In the genomic region with DNA sequence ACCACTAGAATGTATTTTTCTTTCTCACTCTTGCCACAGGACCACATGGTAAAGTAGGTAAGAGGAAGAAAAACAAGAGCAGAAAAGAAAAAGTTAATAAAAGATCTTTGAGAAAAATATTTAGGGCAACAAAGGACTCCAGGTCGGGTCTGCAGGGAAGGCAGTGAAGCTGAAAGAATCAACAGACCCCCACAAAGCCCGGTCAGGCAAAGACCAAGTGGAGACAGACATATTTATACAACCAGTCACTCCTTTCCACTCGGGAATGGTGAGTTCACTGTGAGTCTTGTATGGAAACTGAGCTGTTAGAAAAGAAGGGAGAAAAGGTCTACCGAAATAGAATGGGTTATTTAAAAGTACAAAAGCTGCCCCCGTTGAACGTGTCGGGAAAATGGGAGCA, we compare ENCODE assay signal across 26 cellular contexts. TPM values are rescaled to one million over a fixed set of nuclear protein-coding genes. Genes with fewer than 3 reads are reported as not detected.
A peak's percentile ranks its signal among the peaks of the same experiment; 100 is the strongest.
DNase-seq lines count a peak whose midpoint lies in the region; ATAC-seq and TF ChIP-seq lines count a peak whose summit lies in the region.
"Had no signal": no experiment of that assay in that cellular context is flagged by ENCODE, and none has a peak within 500 bp of the region (broad histone marks: within the 10 kb centered on the region; RNA-seq: fewer than 3 reads in every experiment).

No MANE protein-coding gene starts in this region.

- no peak for DNase-seq in T-helper 2 cell treated with Interferon-gamma antibody and Interleukin-4, amounts not matched to agents 5 μg/mL and 100 μg/mL, for 36 hours (ENCODE audit: low spot score)
- no peak for DNase-seq in T-helper 2 cell
- no peak for DNase-seq in CD8-positive, alpha-beta T cell
- DNase-seq in immature natural killer cell = no peak
- DNase-seq in neural crest cell (ENCODE audit: low read depth, low spot score) = no peak
- no peak for DNase-seq in posterior cingulate gyrus
- DNase-seq: 8988T; activated CD8-positive, alpha-beta memory T cell treated with anti-CD3 and anti-CD28 coated beads for 24 hours; adrenal gland; COR-L47; DND-41; GM23248; HFFc6; KG1; left cardiac atrium; NCI-H2171; NCI-H526 treated with DMSO at 0.1 percent for 48 hours; small intestine; stimulated activated CD4-positive, alpha-beta T cell treated with anti-CD3 and anti-CD28 coated beads, Interleukin-2, amount 100 ng/mL, for 24 hours; thyroid gland had no signal

- CTCF ChIA-PET in CD8-positive, alpha-beta T cell (lab: Charles Lee) = interaction anchor here (1.2 kb wide), 1 partner anchor 12 kb away, joined by 5 read pairs; no protein-coding TSS in a partner anchor

- ATAC-seq in CD8-positive, alpha-beta T cell = no peak
- ATAC-seq in GM21528 (IDR thresholded peaks at IDR 0.05; ENCODE audit: low FRiP score, unreplicated experiment) (no peak), SK-N-SH treated with all-trans-retinoic acid at 6 μM for 48 hours (no peak)
- ATAC-seq: left cardiac atrium; stimulated activated memory B cell treated with anti-CD40 and anti-IgM and Interleukin-4, amounts not matched to agents 10 μg/mL and 1 μg/mL and 100 μg/mL, for 72 hours; WTC11 had no signal

- peaks cover 9% of the 10 kb centered on the region for H3K9me3 Mint-ChIP-seq in T-helper 2 cell treated with Interferon-gamma antibody and Interleukin-4, amounts not matched to agents 5 μg/mL and 100 μg/mL, for 36 hours
- peaks cover 5% of the 10 kb centered on the region for H3K9me3 Mint-ChIP-seq in CD8-positive, alpha-beta T cell
- H3K9me3 Mint-ChIP-seq in immature natural killer cell = no peaks in the 10 kb centered on the region
- H3K9me3 Mint-ChIP-seq in neural crest cell = no peaks in the 10 kb centered on the region
- H3K9me3 Mint-ChIP-seq: HFFc6 had no signal

- H3K36me3 Mint-ChIP-seq in T-helper 2 cell treated with Interferon-gamma antibody and Interleukin-4, amounts not matched to agents 5 μg/mL and 100 μg/mL, for 36 hours (ENCODE audit: low read depth) = peaks cover 63% of the 10 kb centered on the region
- peaks cover 51% of the 10 kb centered on the region for H3K36me3 Mint-ChIP-seq in CD8-positive, alpha-beta T cell
- H3K36me3 Mint-ChIP-seq in immature natural killer cell (peaks cover 6 to 15% (median 11%) of the 10 kb centered on the region in 3 donors), neural crest cell (ENCODE audit: low read depth) (peaks cover 9% of the 10 kb centered on the region)

- H3K4me3 Mint-ChIP-seq in T-helper 2 cell treated with Interferon-gamma antibody and Interleukin-4, amounts not matched to agents 5 μg/mL and 100 μg/mL, for 36 hours = no peak overlapping the region
- H3K4me3 Mint-ChIP-seq in CD8-positive, alpha-beta T cell = no peak overlapping the region
- H3K4me3 Mint-ChIP-seq in immature natural killer cell (no peak overlapping the region), neural crest cell (peak overlapping the region; percentile 17)
- H3K4me3 Mint-ChIP-seq: dendritic cell treated with granulocyte-macrophage colony-stimulating factor and Interleukin-4, amounts not matched to agents 40 ng/mL and 50 ng/mL, for 4 days; HFFc6; stimulated activated memory B cell treated with anti-CD40 and anti-IgM and Interleukin-4, amounts not matched to agents 10 μg/mL and 1 μg/mL and 100 μg/mL, for 72 hours; WTC11 had no signal

- no peaks in the 10 kb centered on the region for H3K9me3 ChIP-seq in CD8-positive, alpha-beta T cell (ENCODE audit: low read length)
- H3K9me3 ChIP-seq: adrenal gland, SJSA1, thyroid gland had no signal

- H3K4me1 Mint-ChIP-seq in T-helper 2 cell treated with Interferon-gamma antibody and Interleukin-4, amounts not matched to agents 5 μg/mL and 100 μg/mL, for 36 hours (ENCODE audit: low read depth) = peaks cover 34% of the 10 kb centered on the region
- H3K4me1 Mint-ChIP-seq in CD8-positive, alpha-beta T cell (ENCODE audit: low read depth) = peaks cover 32% of the 10 kb centered on the region
- H3K4me1 Mint-ChIP-seq in immature natural killer cell (peaks cover 43 to 60% of the 10 kb centered on the region in 2 donors), neural crest cell (peaks cover 17% of the 10 kb centered on the region)
- H3K4me1 Mint-ChIP-seq: WTC11 had no signal

- H3K36me3 ChIP-seq in CD8-positive, alpha-beta T cell (ENCODE audit: insufficient read depth, low read length) = no peaks in the 10 kb centered on the region
- H3K36me3 ChIP-seq: adrenal gland, SJSA1, thyroid gland had no signal

- no peaks in the 10 kb centered on the region for H3K27me3 ChIP-seq in CD8-positive, alpha-beta T cell (ENCODE audit: insufficient read depth, low read length)
- H3K27me3 ChIP-seq: adrenal gland, SJSA1, thyroid gland had no signal

- no peak overlapping the region for H3K4me3 ChIP-seq in CD8-positive, alpha-beta T cell (ENCODE audit: low read depth, low read length)
- H3K4me3 ChIP-seq: adrenal gland, GM23248, SJSA1, thyroid gland had no signal

- POLR2A ChIA-PET in CD8-positive, alpha-beta T cell (lab: Charles Lee) = interaction anchor here (0.7 to 1.3 kb wide), 2 partner anchors 91 to 440 kb away, joined by 3 to 4 read pairs; no protein-coding TSS in a partner anchor

- H3K27me3 Mint-ChIP-seq in T-helper 2 cell treated with Interferon-gamma antibody and Interleukin-4, amounts not matched to agents 5 μg/mL and 100 μg/mL, for 36 hours (ENCODE audit: low read depth) = no peaks in the 10 kb centered on the region
- H3K27me3 Mint-ChIP-seq in CD8-positive, alpha-beta T cell (ENCODE audit: low read depth) = no peaks in the 10 kb centered on the region
- H3K27me3 Mint-ChIP-seq in immature natural killer cell (ENCODE audit: low read depth in 3 of 3) = peaks cover 0 to 4% (median 0%) of the 10 kb centered on the region in 3 donors
- no peaks in the 10 kb centered on the region for H3K27me3 Mint-ChIP-seq in neural crest cell (ENCODE audit: low read depth)
- H3K27me3 Mint-ChIP-seq: dendritic cell treated with granulocyte-macrophage colony-stimulating factor and Interleukin-4, amounts not matched to agents 40 ng/mL and 50 ng/mL, for 4 days; stimulated activated memory B cell treated with anti-CD40 and anti-IgM and Interleukin-4, amounts not matched to agents 10 μg/mL and 1 μg/mL and 100 μg/mL, for 72 hours had no signal

- peaks cover 23% of the 10 kb centered on the region for H3K4me1 ChIP-seq in CD8-positive, alpha-beta T cell (ENCODE audit: insufficient read depth, low read length)
- H3K4me1 ChIP-seq: adrenal gland, SJSA1 had no signal

- H3K27ac ChIP-seq in CD8-positive, alpha-beta T cell (ENCODE audit: low read depth, low read length) = no peak overlapping the region
- H3K27ac ChIP-seq: adrenal gland, GM23248, SJSA1, thyroid gland had no signal

- peak overlapping the region; percentile 85 for H3K27ac Mint-ChIP-seq in T-helper 2 cell treated with Interferon-gamma antibody and Interleukin-4, amounts not matched to agents 5 μg/mL and 100 μg/mL, for 36 hours
- H3K27ac Mint-ChIP-seq in CD8-positive, alpha-beta T cell = peak overlapping the region; percentile 99
- H3K27ac Mint-ChIP-seq in immature natural killer cell = peak overlapping the region in 5 of 6 donors; percentile 68 to 90 (median 80)
- no peak overlapping the region for H3K27ac Mint-ChIP-seq in neural crest cell (ENCODE audit: unreplicated experiment)
- H3K27ac Mint-ChIP-seq: dendritic cell treated with granulocyte-macrophage colony-stimulating factor and Interleukin-4, amounts not matched to agents 40 ng/mL and 50 ng/mL, for 4 days; HFFc6; WTC11 had no signal

- TF ChIP-seq CTCF in CD8-positive, alpha-beta T cell (IDR thresholded peaks at IDR 0.05) = no peak
- TF ChIP-seq CTCF in neural crest cell (conservative IDR thresholded peaks at IDR 0.05) = no peak

- intact Hi-C loops in CD8-positive, alpha-beta T cell (cut with DNase I, micrococcal nuclease) = loop anchor here in 1 of 2 experiments (10.0 kb wide), 1 partner anchor 354 kb away; a partner anchor contains a TSS
- intact Hi-C loops in posterior cingulate gyrus (cut with DNase I) = no loop called here

TF ChIP-seq in SK-N-SH treated with all-trans-retinoic acid at 6 μM for 48 hours, 23 proteins besides CTCF, POLR2A, EP300 and RAD21 (continues in another document):
- TF ChIP-seq, protein P1, sequence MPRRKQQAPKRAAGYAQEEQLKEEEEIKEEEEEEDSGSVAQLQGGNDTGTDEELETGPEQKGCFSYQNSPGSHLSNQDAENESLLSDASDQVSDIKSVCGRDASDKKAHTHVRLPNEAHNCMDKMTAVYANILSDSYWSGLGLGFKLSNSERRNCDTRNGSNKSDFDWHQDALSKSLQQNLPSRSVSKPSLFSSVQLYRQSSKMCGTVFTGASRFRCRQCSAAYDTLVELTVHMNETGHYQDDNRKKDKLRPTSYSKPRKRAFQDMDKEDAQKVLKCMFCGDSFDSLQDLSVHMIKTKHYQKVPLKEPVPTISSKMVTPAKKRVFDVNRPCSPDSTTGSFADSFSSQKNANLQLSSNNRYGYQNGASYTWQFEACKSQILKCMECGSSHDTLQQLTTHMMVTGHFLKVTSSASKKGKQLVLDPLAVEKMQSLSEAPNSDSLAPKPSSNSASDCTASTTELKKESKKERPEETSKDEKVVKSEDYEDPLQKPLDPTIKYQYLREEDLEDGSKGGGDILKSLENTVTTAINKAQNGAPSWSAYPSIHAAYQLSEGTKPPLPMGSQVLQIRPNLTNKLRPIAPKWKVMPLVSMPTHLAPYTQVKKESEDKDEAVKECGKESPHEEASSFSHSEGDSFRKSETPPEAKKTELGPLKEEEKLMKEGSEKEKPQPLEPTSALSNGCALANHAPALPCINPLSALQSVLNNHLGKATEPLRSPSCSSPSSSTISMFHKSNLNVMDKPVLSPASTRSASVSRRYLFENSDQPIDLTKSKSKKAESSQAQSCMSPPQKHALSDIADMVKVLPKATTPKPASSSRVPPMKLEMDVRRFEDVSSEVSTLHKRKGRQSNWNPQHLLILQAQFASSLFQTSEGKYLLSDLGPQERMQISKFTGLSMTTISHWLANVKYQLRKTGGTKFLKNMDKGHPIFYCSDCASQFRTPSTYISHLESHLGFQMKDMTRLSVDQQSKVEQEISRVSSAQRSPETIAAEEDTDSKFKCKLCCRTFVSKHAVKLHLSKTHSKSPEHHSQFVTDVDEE (CRISPR knock-in tag; IDR thresholded peaks at IDR 0.05) = no peak
- TF ChIP-seq, protein P2, sequence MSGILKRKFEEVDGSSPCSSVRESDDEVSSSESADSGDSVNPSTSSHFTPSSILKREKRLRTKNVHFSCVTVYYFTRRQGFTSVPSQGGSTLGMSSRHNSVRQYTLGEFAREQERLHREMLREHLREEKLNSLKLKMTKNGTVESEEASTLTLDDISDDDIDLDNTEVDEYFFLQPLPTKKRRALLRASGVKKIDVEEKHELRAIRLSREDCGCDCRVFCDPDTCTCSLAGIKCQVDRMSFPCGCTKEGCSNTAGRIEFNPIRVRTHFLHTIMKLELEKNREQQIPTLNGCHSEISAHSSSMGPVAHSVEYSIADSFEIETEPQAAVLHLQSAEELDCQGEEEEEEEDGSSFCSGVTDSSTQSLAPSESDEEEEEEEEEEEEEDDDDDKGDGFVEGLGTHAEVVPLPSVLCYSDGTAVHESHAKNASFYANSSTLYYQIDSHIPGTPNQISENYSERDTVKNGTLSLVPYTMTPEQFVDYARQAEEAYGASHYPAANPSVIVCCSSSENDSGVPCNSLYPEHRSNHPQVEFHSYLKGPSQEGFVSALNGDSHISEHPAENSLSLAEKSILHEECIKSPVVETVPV (CRISPR knock-in tag; IDR thresholded peaks at IDR 0.05) = no peak

RNA-seq across cellular contexts. Expression of a gene that starts 28.0 kb away (rescaled TPM):
- total RNA-seq in CD8-positive, alpha-beta T cell = 10 to 100 TPM; 23.8 to 26.1 TPM
- 100 to 1,000 TPM; 150 to 248 (median 181) TPM for polyA plus RNA-seq in immature natural killer cell
- 32.8 and 33.7 TPM in 2 replicates for total RNA-seq in neural crest cell
